8 cellular contexts compared by ENCODE assay signal in genomic region chr3:125570688-125571087, GRCh38. TPM values are rescaled to one million over a fixed set of nuclear protein-coding genes. Genes with fewer than 3 reads are reported as not detected.
DNase-seq lines count a peak whose midpoint lies in the region; ATAC-seq, FAIRE-seq and TF ChIP-seq lines count a peak whose summit lies in the region.
"Not testable (repeated sequence)": the region's sequence is repeated elsewhere in the genome, so short reads cannot be mapped to it uniquely, and the experiment has no call there.

No MANE protein-coding gene starts in this region.

- H3K4me1 ChIP-seq in HEK293 (ENCODE audit: control insufficient read depth, insufficient read depth, low read length); K562 (replicated peaks in 1 of 2; ENCODE audit: control insufficient read depth in 2 of 2, insufficient read depth in 2 of 2, low read length in 2 of 2): not testable (repeated sequence)

- not testable (repeated sequence) for H3K4me2 ChIP-seq in K562 (ENCODE audit: insufficient read depth, low read length)

- H3K9ac ChIP-seq in K562 (ENCODE audit: insufficient read depth in 1 of 2, low read depth in 2 of 2, low read length in 2 of 2), result not testable (repeated sequence)

- 100% methylated on average over 2 of the region's 4 CpGs for WGBS in K562 (ENCODE audit: insufficient coverage, low coverage, missing lambda C conversion rate)

- H2AFZ ChIP-seq in K562 (ENCODE audit: low read depth, low read length), result not testable (repeated sequence)

- not testable (repeated sequence) for ATAC-seq in activated T-helper 17 cell treated with anti-CD3 and anti-CD28 coated beads, Interleukin-2, amount 50 U/mL, for 72 hours (replicated peaks); K562

- FAIRE-seq in GM12892 (lab: Jason Lieb, UNC), result peak; percentile 38
- not testable (repeated sequence) for FAIRE-seq in K562 (lab: Jason Lieb, UNC)

- H4K20me1 ChIP-seq in K562 (replicated peaks; ENCODE audit: control insufficient read depth, insufficient read depth, low read length), result not testable (repeated sequence)

- H3K27ac ChIP-seq in HEK293 (ENCODE audit: extremely low read depth, low read depth, low read length); K562 (ENCODE audit: extremely low read depth, low read depth, low read length): not testable (repeated sequence)
- peak overlapping the region; percentile 11 for H3K27ac ChIP-seq in caudate nucleus (ENCODE audit: low read depth, low read length)
- H3K27ac ChIP-seq in cingulate gyrus (ENCODE audit: low read depth, low read length), result peak overlapping the region; percentile 14

- not testable (repeated sequence) for H3K4me3 Mint-ChIP-seq in activated T-helper 17 cell treated with anti-CD3 and anti-CD28 coated beads, Interleukin-2, amount 50 U/mL, for 72 hours; nephron progenitor cell
- peak overlapping the region; percentile 66 for H3K4me3 Mint-ChIP-seq in endothelial cell (ENCODE audit: unreplicated experiment)

- not testable (repeated sequence) for H3K4me3 ChIP-seq in HEK293 (ENCODE audit: low read depth, low read length); K562

- H3K9me1 ChIP-seq in K562 (ENCODE audit: control insufficient read depth, insufficient read depth, low read length), result not testable (repeated sequence)

- TF ChIP-seq POLR2A in GM12892 (IDR thresholded peaks at IDR 0.05; ENCODE audit: low read depth, low read length); K562 (conservative IDR thresholded peaks at IDR 0.05): not testable (repeated sequence)

- not testable (repeated sequence) for TF ChIP-seq RAD21 in K562 (CRISPR knock-in tag; conservative IDR thresholded peaks at IDR 0.05 in 1 of 2, IDR thresholded peaks at IDR 0.05 in 1 of 2)

- not testable (repeated sequence) for H3K27me3 ChIP-seq in K562 (ENCODE audit: control insufficient read depth in 2 of 2, insufficient read depth in 2 of 2, low read length in 2 of 2)

- not testable (repeated sequence) for H3K4me1 Mint-ChIP-seq in activated T-helper 17 cell treated with anti-CD3 and anti-CD28 coated beads, Interleukin-2, amount 50 U/mL, for 72 hours; endothelial cell (ENCODE audit: unreplicated experiment); nephron progenitor cell

- H3K36me3 Mint-ChIP-seq in activated T-helper 17 cell treated with anti-CD3 and anti-CD28 coated beads, Interleukin-2, amount 50 U/mL, for 72 hours (ENCODE audit: low read depth), result peaks cover 64% of the 10 kb centered on the region
- H3K36me3 Mint-ChIP-seq in endothelial cell (ENCODE audit: low read depth, unreplicated experiment) (peaks cover 27% of the 10 kb centered on the region), nephron progenitor cell (ENCODE audit: low read depth) (peaks cover 63% of the 10 kb centered on the region)

- POLR2A ChIA-PET in HEK293 (lab: Yijun Ruan, JAX), result not testable (repeated sequence)
- POLR2A ChIA-PET in K562 (lab: Yijun Ruan, JAX), result interaction anchor here (0.6 kb wide), 1 partner anchor 71 kb away, joined by 3 read pairs; no protein-coding TSS in a partner anchor

- CTCF ChIA-PET in HEK293 (lab: Yijun Ruan, JAX); K562 (lab: Yijun Ruan, JAX; ENCODE audit: low intra/inter-chr PET ratio): not testable (repeated sequence)

- in situ Hi-C loops in K562 (cut with MboI), result not testable (repeated sequence)

- TF ChIP-seq CTCF in HEK293 (tag by site-specific recombination; IDR thresholded peaks at IDR 0.05); K562 (IDR thresholded peaks at IDR 0.05 in 2 of 3, conservative IDR thresholded peaks at IDR 0.05 in 1 of 3; ENCODE audit: insufficient read depth in 2 of 3, low read depth in 1 of 3, low read length in 3 of 3); endothelial cell (IDR thresholded peaks at IDR 0.05; ENCODE audit: unreplicated experiment); nephron progenitor cell (IDR thresholded peaks at IDR 0.05): not testable (repeated sequence)

- not testable (repeated sequence) for H3K79me2 ChIP-seq in K562 (ENCODE audit: control insufficient read depth, insufficient read depth, low read length)

- DNase-seq in GM12892 (ENCODE audit: insufficient read length); K562 (ENCODE audit: extremely low read depth in 1 of 4, low spot score in 3 of 4); caudate nucleus (lab: John Stamatoyannopoulos, UW); endothelial cell (ENCODE audit: low spot score); nephron progenitor cell: not testable (repeated sequence)

- H3K9me3 ChIP-seq in HEK293 (ENCODE audit: control insufficient read depth, insufficient read depth, low read depth, low read length); K562 (replicated peaks; ENCODE audit: control insufficient read depth, insufficient read depth, low read depth, low read length): not testable (repeated sequence)

- TF ChIP-seq EP300 in K562 (IDR thresholded peaks at IDR 0.05; ENCODE audit: low read length), result not testable (repeated sequence)

- peaks cover 5 to 68% of the 10 kb centered on the region in 2 experiments; a peak in 2 of 3 replicates for H3K36me3 ChIP-seq in HEK293 (ENCODE audit: control insufficient read depth in 2 of 2, insufficient read depth in 1 of 2, low read length in 2 of 2)
- not testable (repeated sequence) for H3K36me3 ChIP-seq in K562 (ENCODE audit: control insufficient read depth, insufficient read depth, low read length)

- not testable (repeated sequence) for H3K9me3 Mint-ChIP-seq in activated T-helper 17 cell treated with anti-CD3 and anti-CD28 coated beads, Interleukin-2, amount 50 U/mL, for 72 hours; endothelial cell (ENCODE audit: unreplicated experiment)
- H3K9me3 Mint-ChIP-seq in nephron progenitor cell, result peaks cover 10% of the 10 kb centered on the region

- intact Hi-C loops in K562 (cut with micrococcal nuclease), result not testable (repeated sequence)

- H3K27ac Mint-ChIP-seq in activated T-helper 17 cell treated with anti-CD3 and anti-CD28 coated beads, Interleukin-2, amount 50 U/mL, for 72 hours, result peak overlapping the region; percentile 2
- not testable (repeated sequence) for H3K27ac Mint-ChIP-seq in endothelial cell (ENCODE audit: unreplicated experiment)
- peak overlapping the region; percentile 8 for H3K27ac Mint-ChIP-seq in nephron progenitor cell

- H3K27me3 Mint-ChIP-seq in activated T-helper 17 cell treated with anti-CD3 and anti-CD28 coated beads, Interleukin-2, amount 50 U/mL, for 72 hours; endothelial cell (ENCODE audit: unreplicated experiment); nephron progenitor cell (ENCODE audit: low read depth, poor library complexity): not testable (repeated sequence)

- BruUV-seq in K562 (replicated peaks; lab: Mats Ljungman, UMichigan), result not testable (repeated sequence)

RNA-seq across cellular contexts. Expression of gene OSBPL11, which starts 24.6 kb away (rescaled TPM):
- 8.1 TPM for polyA plus RNA-seq in GM12892 (2012; ENCODE audit: missing spikeins)
- total RNA-seq in activated T-helper 17 cell treated with anti-CD3 and anti-CD28 coated beads, Interleukin-2, amount 50 U/mL, for 72 hours, result 10 to 100 TPM in 1 of 2 donors, 1 to 10 TPM in 1; 6.8 to 13.2 TPM
- 2.5 and 6.6 TPM in 2 replicates for total RNA-seq in K562 (2011; cell fraction: chromatin; rRNA removed; ENCODE audit: low replicate concordance)
- 1.8 and 2.1 TPM in 2 replicates for total RNA-seq in K562 (2011; cell fraction: nucleolus; rRNA removed)
- 2.9 and 3.1 TPM in 2 replicates for total RNA-seq in K562 (2011; cell fraction: nucleoplasm; rRNA removed)
- 1.8 and 2.1 TPM in 2 replicates for total RNA-seq in K562 (2014; rRNA removed)
- total RNA-seq in K562 (2014; rRNA removed; fragmentation: Illumina TruSeq; extraction: Trizol), result 4.1 and 4.7 TPM in 2 replicates
- total RNA-seq in K562 (2015; rRNA removed; fragmentation: Illumina TruSeq; extraction: Trizol), result 4.0 and 4.1 TPM in 2 replicates
- total RNA-seq in K562 (2021), result 4.3 and 4.6 TPM in 2 replicates
- 3.1 and 3.2 TPM in 2 replicates for polyA plus RNA-seq in K562 (2011; rRNA removed)
- polyA plus RNA-seq in K562 (2011; cell fraction: cytosol; rRNA removed), result 0.67 and 1.9 TPM in 2 replicates
- polyA plus RNA-seq in K562 (2011; cell fraction: nucleus; rRNA removed), result 1.00 and 1.3 TPM in 2 replicates
- polyA plus RNA-seq in K562 (2012), result 2.5 and 3.5 TPM in 2 replicates
- 4.0 and 5.0 TPM in 2 replicates for polyA plus RNA-seq in K562 (2014; fragmentation: Illumina TruSeq; extraction: Trizol)
- polyA plus RNA-seq in K562 (2014; fragmentation: Nextera tagmentation; extraction: Ambion mirVana), result 1 to 10 TPM; 2.4 to 2.9 TPM
- polyA plus RNA-seq in K562 (2014; rRNA removed), result 2.1 and 2.5 TPM in 2 replicates
- polyA minus RNA-seq in K562 (2011; rRNA and poly(A)+ RNA removed), result 9.7 and 12.1 TPM in 2 replicates
- polyA minus RNA-seq in K562 (2011; cell fraction: cytosol; rRNA and poly(A)+ RNA removed), result 2.5 and 3.1 TPM in 2 replicates
- polyA minus RNA-seq in K562 (2011; cell fraction: nucleus; rRNA and poly(A)+ RNA removed), result 0.94 and 1.3 TPM in 2 replicates
- 14.6 TPM for total RNA-seq in endothelial cell (ENCODE audit: unreplicated experiment)

RNA-seq across cellular contexts. Expression of gene SNX4, which starts 50.7 kb away (rescaled TPM):
- polyA plus RNA-seq in GM12892 (2012; ENCODE audit: missing spikeins), result 69.1 TPM
- 10 to 100 TPM; 22.3 to 35.4 TPM for total RNA-seq in activated T-helper 17 cell treated with anti-CD3 and anti-CD28 coated beads, Interleukin-2, amount 50 U/mL, for 72 hours
- total RNA-seq in K562 (2011; cell fraction: chromatin; rRNA removed; ENCODE audit: low replicate concordance), result 16.9 and 33.5 TPM in 2 replicates
- 8.0 and 11.4 TPM in 2 replicates for total RNA-seq in K562 (2011; cell fraction: nucleolus; rRNA removed)
- total RNA-seq in K562 (2011; cell fraction: nucleoplasm; rRNA removed), result 11.1 and 14.1 TPM in 2 replicates
- total RNA-seq in K562 (2014; rRNA removed) (25.8 and 37.8 TPM in 2 replicates), K562 (2014; rRNA removed; fragmentation: Illumina TruSeq; extraction: Trizol) (33.8 and 39.2 TPM in 2 replicates), K562 (2015; rRNA removed; fragmentation: Illumina TruSeq; extraction: Trizol) (36.7 and 40.3 TPM in 2 replicates), K562 (2021) (29.6 and 30.0 TPM in 2 replicates), endothelial cell (ENCODE audit: unreplicated experiment) (35.6 TPM)
- polyA plus RNA-seq in K562 (2011; rRNA removed) (21.2 and 30.8 TPM in 2 replicates), K562 (2014; fragmentation: Illumina TruSeq; extraction: Trizol) (26.9 and 29.9 TPM in 2 replicates), K562 (2014; fragmentation: Nextera tagmentation; extraction: Ambion mirVana) (10 to 100 TPM; 11.4 to 15.8 TPM), K562 (2014; rRNA removed) (27.0 and 29.9 TPM in 2 replicates)
- polyA plus RNA-seq in K562 (2011; cell fraction: cytosol; rRNA removed), result 3.9 and 10.8 TPM in 2 replicates
- 4.5 and 6.8 TPM in 2 replicates for polyA plus RNA-seq in K562 (2011; cell fraction: nucleus; rRNA removed)
- 23.0 and 43.0 TPM in 2 replicates for polyA plus RNA-seq in K562 (2012)
- 38.9 and 41.2 TPM in 2 replicates for polyA minus RNA-seq in K562 (2011; rRNA and poly(A)+ RNA removed)
- polyA minus RNA-seq in K562 (2011; cell fraction: cytosol; rRNA and poly(A)+ RNA removed), result 11.6 and 12.7 TPM in 2 replicates
- 5.4 and 18.7 TPM in 2 replicates for polyA minus RNA-seq in K562 (2011; cell fraction: nucleus; rRNA and poly(A)+ RNA removed)
